In the genomic region with DNA sequence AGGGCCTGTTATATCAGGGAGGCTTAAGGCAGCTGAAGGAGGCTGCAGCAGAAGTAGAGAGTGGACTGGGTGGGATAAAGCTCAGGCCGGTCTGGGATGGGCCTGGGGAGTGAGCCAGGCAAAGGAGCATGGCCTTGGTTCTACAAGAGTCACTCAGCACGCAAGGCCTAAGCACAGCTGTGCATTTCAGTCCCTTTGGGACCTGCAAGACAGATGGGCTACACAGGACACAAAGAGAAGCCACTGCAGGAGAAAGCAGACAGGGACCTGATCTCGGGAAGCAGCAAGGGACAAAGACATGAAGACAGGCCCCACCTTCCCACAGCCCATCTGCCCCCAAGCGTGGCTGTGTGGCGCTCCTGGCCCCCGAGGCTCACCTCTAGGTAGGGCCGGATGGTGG, we compare ENCODE assay signal across 17 cellular contexts. TPM values are rescaled to one million over a fixed set of nuclear protein-coding genes. Genes with fewer than 3 reads are reported as not detected.
A peak's percentile ranks its signal among the peaks of the same experiment; 100 is the strongest.
DNase-seq lines count a peak whose midpoint lies in the region; ATAC-seq and TF ChIP-seq lines count a peak whose summit lies in the region.
"Had no signal": no experiment of that assay in that cellular context is flagged by ENCODE, and none has a peak within 500 bp of the region (broad histone marks: within the 10 kb centered on the region; RNA-seq: fewer than 3 reads in every experiment).

No MANE protein-coding gene starts in this region.

- H3K4me3 Mint-ChIP-seq in activated naive CD8-positive, alpha-beta T cell treated with anti-CD3 and anti-CD28 coated beads, Interleukin-2, amount 50 U/mL, for 24 hours, result no peak overlapping the region
- no peak overlapping the region for H3K4me3 Mint-ChIP-seq in activated naive CD8-positive, alpha-beta T cell treated with anti-CD3 and anti-CD28 coated beads for 36 hours
- H3K4me3 Mint-ChIP-seq in endodermal cell, result no peak overlapping the region

- peaks cover 48% of the 10 kb centered on the region for H3K36me3 ChIP-seq in endodermal cell (ENCODE audit: control insufficient read depth, insufficient read depth, low read length)
- peaks cover 47% of the 10 kb centered on the region for H3K36me3 ChIP-seq in osteoblast (ENCODE audit: insufficient read depth, low read length)

- H3K9ac ChIP-seq in endodermal cell (ENCODE audit: extremely low read depth, low read length, poor library complexity, severe bottlenecking), result no peak overlapping the region

- no peaks in the 10 kb centered on the region for H3K79me2 ChIP-seq in osteoblast (ENCODE audit: insufficient read depth, low read length)

- TF ChIP-seq CTCF in endodermal cell (conservative IDR thresholded peaks at IDR 0.05) (no peak), osteoblast (IDR thresholded peaks at IDR 0.05; ENCODE audit: extremely low read depth, low read depth, low read length) (no peak)

- no peak for DNase-seq in activated naive CD8-positive, alpha-beta T cell treated with anti-CD3 and anti-CD28 coated beads, Interleukin-2, amount 50 U/mL, for 24 hours
- no peak for DNase-seq in activated naive CD8-positive, alpha-beta T cell treated with anti-CD3 and anti-CD28 coated beads for 36 hours
- no peak for DNase-seq in endodermal cell
- peak; percentile 59 for DNase-seq in osteoblast (ENCODE audit: insufficient read length, low spot score, missing footprints)
- DNase-seq in sciatic nerve (ENCODE audit: low spot score), result no peak
- DNase-seq in NCI-H1092 (lab: John Stamatoyannopoulos, UW), result no peak
- DNase-seq in hippocampal formation (lab: John Stamatoyannopoulos, UW), result no peak
- DNase-seq: BE2C; DMS79 treated with DMSO at 0.1 percent for 48 hours; KBM-7; NCI-H1417; NCI-H1930; NCI-H69; NK-92 treated with Interleukin-12 subunit alpha and Interleukin-12 subunit beta, amount 100 ng/mL, for 24 hours; Peyer's patch had no signal

- H2AFZ ChIP-seq in osteoblast (ENCODE audit: low read length), result no peak overlapping the region

- no peaks in the 10 kb centered on the region for H3K9me3 Mint-ChIP-seq in activated naive CD8-positive, alpha-beta T cell treated with anti-CD3 and anti-CD28 coated beads, Interleukin-2, amount 50 U/mL, for 24 hours
- H3K9me3 Mint-ChIP-seq in activated naive CD8-positive, alpha-beta T cell treated with anti-CD3 and anti-CD28 coated beads for 36 hours, result no peaks in the 10 kb centered on the region
- no peaks in the 10 kb centered on the region for H3K9me3 Mint-ChIP-seq in endodermal cell

- H3K27me3 ChIP-seq in endodermal cell (ENCODE audit: control insufficient read depth, insufficient read depth, low read length, poor library complexity, severe bottlenecking) (no peaks in the 10 kb centered on the region), osteoblast (ENCODE audit: insufficient read depth, low read length) (no peaks in the 10 kb centered on the region)
- H3K27me3 ChIP-seq: BE2C, Peyer's patch, SJSA1 had no signal

- peak overlapping the region; percentile 66 for H3K27ac Mint-ChIP-seq in activated naive CD8-positive, alpha-beta T cell treated with anti-CD3 and anti-CD28 coated beads, Interleukin-2, amount 50 U/mL, for 24 hours
- H3K27ac Mint-ChIP-seq in activated naive CD8-positive, alpha-beta T cell treated with anti-CD3 and anti-CD28 coated beads for 36 hours, result no peak overlapping the region
- no peak overlapping the region for H3K27ac Mint-ChIP-seq in endodermal cell

- no peaks in the 10 kb centered on the region for H3K9me3 ChIP-seq in endodermal cell (ENCODE audit: control insufficient read depth, low read length)
- no peaks in the 10 kb centered on the region for H3K9me3 ChIP-seq in osteoblast (ENCODE audit: low read depth, low read length)
- H3K9me3 ChIP-seq: BE2C, Peyer's patch, SJSA1 had no signal

- peaks cover 30% of the 10 kb centered on the region for H3K36me3 Mint-ChIP-seq in activated naive CD8-positive, alpha-beta T cell treated with anti-CD3 and anti-CD28 coated beads, Interleukin-2, amount 50 U/mL, for 24 hours (ENCODE audit: low read depth)
- peaks cover 19% of the 10 kb centered on the region for H3K36me3 Mint-ChIP-seq in activated naive CD8-positive, alpha-beta T cell treated with anti-CD3 and anti-CD28 coated beads for 36 hours
- peaks cover 63% of the 10 kb centered on the region for H3K36me3 Mint-ChIP-seq in endodermal cell (ENCODE audit: low read depth)

- no peaks in the 10 kb centered on the region for H3K4me1 Mint-ChIP-seq in activated naive CD8-positive, alpha-beta T cell treated with anti-CD3 and anti-CD28 coated beads, Interleukin-2, amount 50 U/mL, for 24 hours
- H3K4me1 Mint-ChIP-seq in activated naive CD8-positive, alpha-beta T cell treated with anti-CD3 and anti-CD28 coated beads for 36 hours, result no peaks in the 10 kb centered on the region
- H3K4me1 Mint-ChIP-seq in endodermal cell, result no peaks in the 10 kb centered on the region

- no peak overlapping the region for H3K4me2 ChIP-seq in osteoblast (ENCODE audit: insufficient read depth, low read length)

- no peak overlapping the region for H3K4me3 ChIP-seq in endodermal cell (ENCODE audit: low read length)
- H3K4me3 ChIP-seq in osteoblast (ENCODE audit: insufficient read depth, low read length), result no peak overlapping the region
- H3K4me3 ChIP-seq: Peyer's patch, SJSA1 had no signal

- no peak for ATAC-seq in activated naive CD8-positive, alpha-beta T cell treated with anti-CD3 and anti-CD28 coated beads, Interleukin-2, amount 50 U/mL, for 24 hours
- ATAC-seq in sciatic nerve, result no peak
- ATAC-seq: HepG2 had no signal

- H3K4me1 ChIP-seq in endodermal cell (ENCODE audit: control insufficient read depth, insufficient read depth, low read length) (no peaks in the 10 kb centered on the region), osteoblast (ENCODE audit: insufficient read depth, low read length) (no peaks in the 10 kb centered on the region)
- H3K4me1 ChIP-seq: BE2C, Peyer's patch, SJSA1 had no signal

- no peaks in the 10 kb centered on the region for H3K27me3 Mint-ChIP-seq in activated naive CD8-positive, alpha-beta T cell treated with anti-CD3 and anti-CD28 coated beads, Interleukin-2, amount 50 U/mL, for 24 hours
- no peaks in the 10 kb centered on the region for H3K27me3 Mint-ChIP-seq in activated naive CD8-positive, alpha-beta T cell treated with anti-CD3 and anti-CD28 coated beads for 36 hours
- H3K27me3 Mint-ChIP-seq in endodermal cell (ENCODE audit: insufficient read depth), result no peaks in the 10 kb centered on the region

- intact Hi-C loops in sciatic nerve (cut with DNase I), result no loop called here

- H4K20me1 ChIP-seq in osteoblast (ENCODE audit: insufficient read depth, low read length), result no peaks in the 10 kb centered on the region

- H3K27ac ChIP-seq in endodermal cell (ENCODE audit: low read depth, low read length) (peak overlapping the region; percentile 68), osteoblast (ENCODE audit: low read depth, low read length) (no peak overlapping the region)
- H3K27ac ChIP-seq: Peyer's patch, SJSA1 had no signal

- 90 to 93% methylated on average over 4 to 7 of the region's 7 CpGs for WGBS in endodermal cell (ENCODE audit: insufficient coverage in 1 of 2, insufficient read length in 1 of 2), 2 experiments

RNA-seq across cellular contexts. Expression of gene RRP12, which starts 29.4 kb away (rescaled TPM):
- 10 to 100 TPM; 82.2 to 88.4 TPM for total RNA-seq in activated naive CD8-positive, alpha-beta T cell treated with anti-CD3 and anti-CD28 coated beads for 36 hours
- 10 to 100 TPM; 33.0 to 34.7 TPM for total RNA-seq in endodermal cell
- polyA plus RNA-seq in endodermal cell (2013, experiment 1 of 2), result 21.2 TPM
- polyA plus RNA-seq in endodermal cell (2013, experiment 2 of 2), result 17.7 TPM
- total RNA-seq in osteoblast, result 15.0 and 15.9 TPM in 2 replicates
- 19.6 TPM for total RNA-seq in sciatic nerve

RNA-seq across cellular contexts. Expression of gene FRAT2, which starts 37.2 kb away (rescaled TPM):
- 1 to 10 TPM; 8.8 to 9.5 TPM for total RNA-seq in activated naive CD8-positive, alpha-beta T cell treated with anti-CD3 and anti-CD28 coated beads for 36 hours
- total RNA-seq in endodermal cell, result 10 to 100 TPM; 31.0 to 35.2 TPM
- 12.1 TPM for polyA plus RNA-seq in endodermal cell (2013, experiment 1 of 2)
- 8.5 TPM for polyA plus RNA-seq in endodermal cell (2013, experiment 2 of 2)
- total RNA-seq in osteoblast, result 8.0 and 9.4 TPM in 2 replicates
- total RNA-seq in sciatic nerve, result 8.0 TPM

RNA-seq across cellular contexts. Expression of gene FRAT1, which starts 52.6 kb away (rescaled TPM):
- 1 to 10 TPM; 2.7 to 3.2 TPM for total RNA-seq in activated naive CD8-positive, alpha-beta T cell treated with anti-CD3 and anti-CD28 coated beads for 36 hours
- 1 to 10 TPM; 6.5 to 7.3 TPM for total RNA-seq in endodermal cell
- 3.2 TPM for polyA plus RNA-seq in endodermal cell (2013, experiment 1 of 2)
- polyA plus RNA-seq in endodermal cell (2013, experiment 2 of 2), result 2.2 TPM
- 3.3 and 3.8 TPM in 2 replicates for total RNA-seq in osteoblast
- 4.1 TPM for total RNA-seq in sciatic nerve

RNA-seq across cellular contexts. Expression of gene PGAM1, which starts 54.3 kb away (rescaled TPM):
- 100 to 1,000 TPM; 933 to 982 TPM for total RNA-seq in activated naive CD8-positive, alpha-beta T cell treated with anti-CD3 and anti-CD28 coated beads for 36 hours
- total RNA-seq in endodermal cell (100 to 1,000 TPM; 490 to 499 TPM), osteoblast (256 and 330 TPM in 2 replicates), sciatic nerve (117 TPM)
- polyA plus RNA-seq in endodermal cell (2013, experiment 1 of 2), result 541 TPM
- polyA plus RNA-seq in endodermal cell (2013, experiment 2 of 2), result 508 TPM
